18 cellular contexts compared by ENCODE assay signal in the genomic region with DNA sequence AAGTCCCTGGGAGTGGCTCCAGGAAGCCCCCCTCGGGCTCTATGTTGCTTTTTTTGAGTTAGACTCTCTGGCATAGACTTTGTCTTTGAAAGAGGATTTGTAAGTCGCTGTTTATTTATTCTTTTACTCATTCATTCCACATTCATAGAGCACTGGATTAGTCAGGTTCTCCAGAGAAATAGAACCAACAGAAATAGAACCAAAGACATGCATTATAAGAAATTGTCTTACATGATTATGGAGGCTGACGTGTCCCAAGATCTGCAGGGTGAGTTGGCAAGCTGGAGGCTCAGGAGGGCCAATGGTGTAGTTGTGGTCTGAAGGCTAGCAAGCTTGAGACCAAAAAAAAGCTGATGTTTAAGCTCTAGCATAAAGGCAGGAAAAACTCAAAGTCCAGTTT.
"Had no signal": no experiment of that assay in that cellular context is flagged by ENCODE, and none has a peak within 500 bp of the region (broad histone marks: within the 10 kb centered on the region; RNA-seq: fewer than 3 reads in every experiment).

No MANE protein-coding gene starts in this region.

- H3K4me1 Mint-ChIP-seq: nephron progenitor cell; stimulated activated memory B cell treated with anti-CD40 and anti-IgM and Interleukin-4, amounts not matched to agents 10 μg/mL and 1 μg/mL and 100 μg/mL, for 72 hours had no signal

- H3K27ac Mint-ChIP-seq: activated CD4-positive, alpha-beta memory T cell treated with anti-CD3 and anti-CD28 coated beads for 36 hours; activated naive CD8-positive, alpha-beta T cell; activated T-helper 1 cell treated with anti-CD3 and anti-CD28 coated beads, Interleukin-12 subunit alpha, Interleukin-12 subunit beta, Interleukin-2, Interleukin-4 antibody, amounts not matched to agents 30 ng/mL and 10 ng/mL and 1 ng/mL, durations not matched to agents 14 hours and 24 hours and 36 hours; nephron progenitor cell; stimulated activated memory B cell treated with anti-CD40 and anti-IgM and Interleukin-4, amounts not matched to agents 10 μg/mL and 1 μg/mL and 100 μg/mL, for 72 hours had no signal

- H3K27ac ChIP-seq: left ventricle myocardium inferior, sigmoid colon, spleen, thoracic aorta, upper lobe of left lung had no signal

- ATAC-seq: stimulated activated memory B cell treated with anti-CD40 and anti-IgM and Interleukin-4, amounts not matched to agents 10 μg/mL and 1 μg/mL and 100 μg/mL, for 72 hours had no signal

- H3K36me3 Mint-ChIP-seq: activated CD4-positive, alpha-beta memory T cell treated with anti-CD3 and anti-CD28 coated beads for 36 hours; activated naive CD8-positive, alpha-beta T cell; stimulated activated memory B cell treated with anti-CD40 and anti-IgM and Interleukin-4, amounts not matched to agents 10 μg/mL and 1 μg/mL and 100 μg/mL, for 72 hours had no signal

- H3K4me3 Mint-ChIP-seq: activated CD4-positive, alpha-beta memory T cell treated with anti-CD3 and anti-CD28 coated beads for 36 hours; activated naive CD8-positive, alpha-beta T cell; activated T-helper 1 cell treated with anti-CD3 and anti-CD28 coated beads, Interleukin-12 subunit alpha, Interleukin-12 subunit beta, Interleukin-2, Interleukin-4 antibody, amounts not matched to agents 30 ng/mL and 10 ng/mL and 1 ng/mL, durations not matched to agents 14 hours and 24 hours and 36 hours; nephron progenitor cell; stimulated activated memory B cell treated with anti-CD40 and anti-IgM and Interleukin-4, amounts not matched to agents 10 μg/mL and 1 μg/mL and 100 μg/mL, for 72 hours had no signal

- DNase-seq: activated CD4-positive, alpha-beta memory T cell treated with anti-CD3 and anti-CD28 coated beads for 36 hours; activated CD4-positive, alpha-beta T cell treated with anti-CD3 and anti-CD28 coated beads for 4 hours; activated T-cell treated with anti-CD3 and anti-CD28 coated beads for 4 hours; amniotic stem cell; kidney; left ventricle myocardium inferior; nephron progenitor cell; nucleus accumbens; posterior cingulate gyrus; sigmoid colon; spleen; stimulated activated CD4-positive, alpha-beta T cell treated with anti-CD3 and anti-CD28 coated beads, Interleukin-4, amount 100 ng/mL, for 4 hours; T-helper 2 cell; upper lobe of left lung had no signal

- H3K9me3 Mint-ChIP-seq: activated CD4-positive, alpha-beta memory T cell treated with anti-CD3 and anti-CD28 coated beads for 36 hours; activated T-helper 1 cell treated with anti-CD3 and anti-CD28 coated beads, Interleukin-12 subunit alpha, Interleukin-12 subunit beta, Interleukin-2, Interleukin-4 antibody, amounts not matched to agents 30 ng/mL and 10 ng/mL and 1 ng/mL, durations not matched to agents 14 hours and 24 hours and 36 hours; nephron progenitor cell; stimulated activated memory B cell treated with anti-CD40 and anti-IgM and Interleukin-4, amounts not matched to agents 10 μg/mL and 1 μg/mL and 100 μg/mL, for 72 hours had no signal
